In genomic region chr14:76154539-76155126, GRCh38 we compare ENCODE assay signal across 13 cellular contexts. TPM values are rescaled to one million over a fixed set of nuclear protein-coding genes. Genes with fewer than 3 reads are reported as not detected.
A peak's percentile ranks its signal among the peaks of the same experiment; 100 is the strongest.
DNase-seq lines count a peak whose midpoint lies in the region; ATAC-seq, FAIRE-seq and TF ChIP-seq lines count a peak whose summit lies in the region.
"Had no signal": no experiment of that assay in that cellular context is flagged by ENCODE, and none has a peak within 500 bp of the region (broad histone marks: within the 10 kb centered on the region; RNA-seq: fewer than 3 reads in every experiment).

No MANE protein-coding gene starts in this region.

- H3K36me3 Mint-ChIP-seq in activated T-cell treated with anti-CD3 and anti-CD28 coated beads, Interleukin-2, amount 50 U/mL, for 24 hours (ENCODE audit: low read depth), result peaks cover 76% of the 10 kb centered on the region
- peaks cover 75% of the 10 kb centered on the region for H3K36me3 Mint-ChIP-seq in stimulated activated effector memory CD8-positive, alpha-beta T cell treated with anti-CD3 and anti-CD28 coated beads, Interleukin-12 subunit alpha, Interleukin-12 subunit beta, amount 100 ng/mL, for 72 hours

- no peak overlapping the region for H2AFZ ChIP-seq in endothelial cell of umbilical vein (ENCODE audit: low read depth, low read length)

- H3K9ac ChIP-seq in SK-N-MC (ENCODE audit: insufficient read length), result peak overlapping the region; percentile 12
- H3K9ac ChIP-seq in endothelial cell of umbilical vein (replicated peaks; ENCODE audit: extremely low read depth, insufficient read depth, low read length), result no peak overlapping the region

- DNase-seq in activated T-cell treated with anti-CD3 and anti-CD28 coated beads, Interleukin-2, amount 50 U/mL, for 24 hours, result no peak
- DNase-seq in activated T-cell treated with anti-CD3 and anti-CD28 coated beads for 4 hours, result no peak
- DNase-seq in SK-N-MC (ENCODE audit: low read depth, low spot score), result no peak
- no peak for DNase-seq in endothelial cell of umbilical vein (ENCODE audit: low read depth, low spot score)
- DNase-seq in stimulated activated effector memory CD8-positive, alpha-beta T cell treated with anti-CD3 and anti-CD28 coated beads, Interleukin-12 subunit alpha, Interleukin-12 subunit beta, amount 100 ng/mL, for 72 hours (ENCODE audit: low spot score in 2 of 2), result no peak
- no peak for DNase-seq in OCI-M2 (lab: John Stamatoyannopoulos, UW; ENCODE audit: unreplicated experiment)
- DNase-seq in HCEC 1CT, result no peak
- no peak for DNase-seq in GM13976 (ENCODE audit: low spot score)
- DNase-seq: activated CD4-positive, CD25-positive, alpha-beta regulatory T cell treated with anti-CD3 and anti-CD28 coated beads, Interleukin-2, amount 50 U/mL, for 72 hours; NCI-H2171 treated with DMSO at 0.1 percent for 48 hours; stimulated activated CD4-positive, alpha-beta T cell treated with anti-CD3 and anti-CD28 coated beads, Interleukin-4, amount 100 ng/mL, for 24 hours had no signal

- peak overlapping the region; percentile 67 for H3K4me2 ChIP-seq in endothelial cell of umbilical vein (ENCODE audit: insufficient read depth, low read length)

- H3K27ac ChIP-seq in SK-N-MC (no peak overlapping the region), endothelial cell of umbilical vein (ENCODE audit: insufficient read depth, low read depth, low read length) (no peak overlapping the region)

- no peaks in the 10 kb centered on the region for H3K9me3 ChIP-seq in SK-N-MC (ENCODE audit: low read depth, low read length)
- H3K9me3 ChIP-seq in endothelial cell of umbilical vein (replicated peaks; ENCODE audit: control insufficient read depth, insufficient read depth, low read length), result no peaks in the 10 kb centered on the region

- FAIRE-seq in endothelial cell of umbilical vein (lab: Jason Lieb, UNC), result no peak

- TF ChIP-seq POLR2A in endothelial cell of umbilical vein (IDR thresholded peaks at IDR 0.05; ENCODE audit: low read depth, low read length), result no peak

- peak overlapping the region; percentile 48 for H3K4me3 ChIP-seq in SK-N-MC
- no peak overlapping the region for H3K4me3 ChIP-seq in endothelial cell of umbilical vein (replicated peaks in 1 of 3; ENCODE audit: insufficient read depth in 1 of 3, low read depth in 1 of 3, low read length in 3 of 3)
- H3K4me3 ChIP-seq: HAP-1 had no signal

- ATAC-seq in stimulated activated effector memory CD8-positive, alpha-beta T cell treated with anti-CD3 and anti-CD28 coated beads, Interleukin-12 subunit alpha, Interleukin-12 subunit beta, amount 100 ng/mL, for 72 hours, result no peak
- ATAC-seq: activated naive CD4-positive, alpha-beta T cell treated with anti-CD3 and anti-CD28 coated beads, Interleukin-2, amount 50 U/mL, for 72 hours had no signal

- dilution Hi-C loops in endothelial cell of umbilical vein (cut with MboI; ENCODE audit: extremely low pct_ligation_motif_present, low sequenced_read_pairs), result no loop called here

- intact Hi-C loops in endothelial cell of umbilical vein (cut with micrococcal nuclease), result loop anchor here (5.0 kb wide), 2 partner anchors 167 to 492 kb away; partner anchors contain the start of genes ERG28, IFT43 and TTLL5

- no peaks in the 10 kb centered on the region for H3K9me1 ChIP-seq in endothelial cell of umbilical vein (replicated peaks; ENCODE audit: control insufficient read depth, extremely low read depth, insufficient read depth, low read length)

- CTCF ChIA-PET in endothelial cell of umbilical vein (lab: Charles Lee), result no interaction called here

- peaks cover 71% of the 10 kb centered on the region for H3K79me2 ChIP-seq in endothelial cell of umbilical vein (ENCODE audit: control insufficient read depth, insufficient read depth, low read length)

- peaks cover 2% of the 10 kb centered on the region for H4K20me1 ChIP-seq in endothelial cell of umbilical vein (replicated peaks; ENCODE audit: control insufficient read depth, extremely low read depth, insufficient read depth, low read length)

- H3K36me3 ChIP-seq in SK-N-MC (ENCODE audit: insufficient read depth, low read length), result peaks cover 47% of the 10 kb centered on the region
- peaks cover 6 to 10% of the 10 kb centered on the region in 2 experiments for H3K36me3 ChIP-seq in endothelial cell of umbilical vein (ENCODE audit: control insufficient read depth in 2 of 2, extremely low read depth in 1 of 2, insufficient read depth in 2 of 2, low read length in 2 of 2)

- H3K4me3 Mint-ChIP-seq in activated T-cell treated with anti-CD3 and anti-CD28 coated beads, Interleukin-2, amount 50 U/mL, for 24 hours, result peak overlapping the region; percentile 98
- peak overlapping the region; percentile 98 for H3K4me3 Mint-ChIP-seq in stimulated activated effector memory CD8-positive, alpha-beta T cell treated with anti-CD3 and anti-CD28 coated beads, Interleukin-12 subunit alpha, Interleukin-12 subunit beta, amount 100 ng/mL, for 72 hours

- POLR2A ChIA-PET in endothelial cell of umbilical vein (lab: Charles Lee), result no interaction called here

- no peaks in the 10 kb centered on the region for H3K27me3 Mint-ChIP-seq in activated T-cell treated with anti-CD3 and anti-CD28 coated beads, Interleukin-2, amount 50 U/mL, for 24 hours

- H3K27ac Mint-ChIP-seq in activated T-cell treated with anti-CD3 and anti-CD28 coated beads, Interleukin-2, amount 50 U/mL, for 24 hours, result no peak overlapping the region
- no peak overlapping the region for H3K27ac Mint-ChIP-seq in stimulated activated effector memory CD8-positive, alpha-beta T cell treated with anti-CD3 and anti-CD28 coated beads, Interleukin-12 subunit alpha, Interleukin-12 subunit beta, amount 100 ng/mL, for 72 hours
- H3K27ac Mint-ChIP-seq: activated naive CD4-positive, alpha-beta T cell treated with anti-CD3 and anti-CD28 coated beads, Interleukin-2, amount 50 U/mL, for 72 hours had no signal

- no peaks in the 10 kb centered on the region for H3K27me3 ChIP-seq in endothelial cell of umbilical vein (ENCODE audit: control insufficient read depth in 2 of 2, insufficient read depth in 2 of 2, low read length in 2 of 2)

- H3K9me3 Mint-ChIP-seq in activated T-cell treated with anti-CD3 and anti-CD28 coated beads, Interleukin-2, amount 50 U/mL, for 24 hours, result peaks cover 6% of the 10 kb centered on the region
- H3K9me3 Mint-ChIP-seq in stimulated activated effector memory CD8-positive, alpha-beta T cell treated with anti-CD3 and anti-CD28 coated beads, Interleukin-12 subunit alpha, Interleukin-12 subunit beta, amount 100 ng/mL, for 72 hours, result no peaks in the 10 kb centered on the region

- peaks cover 75% of the 10 kb centered on the region for H3K4me1 Mint-ChIP-seq in activated T-cell treated with anti-CD3 and anti-CD28 coated beads, Interleukin-2, amount 50 U/mL, for 24 hours (ENCODE audit: low read depth)
- peaks cover 76% of the 10 kb centered on the region for H3K4me1 Mint-ChIP-seq in stimulated activated effector memory CD8-positive, alpha-beta T cell treated with anti-CD3 and anti-CD28 coated beads, Interleukin-12 subunit alpha, Interleukin-12 subunit beta, amount 100 ng/mL, for 72 hours

- in situ Hi-C loops in GM13976 (cut with MboI; ENCODE audit: low sequenced_read_pairs, unreplicated experiment), result no loop called here

- no TSS peak for BruUV-seq in endothelial cell of umbilical vein (replicated peaks; lab: Mats Ljungman, UMichigan)

- no peak for TF ChIP-seq CTCF in endothelial cell of umbilical vein (IDR thresholded peaks at IDR 0.05; ENCODE audit: extremely low read depth in 1 of 2, insufficient read depth in 1 of 2, low read depth in 1 of 2, low read length in 2 of 2)
- no peak for TF ChIP-seq CTCF in GM13976 (IDR thresholded peaks at IDR 0.05; ENCODE audit: borderline replicate concordance, control extremely low read depth, extremely low read depth, insufficient read depth, missing control alignments)

- H3K4me1 ChIP-seq in endothelial cell of umbilical vein (ENCODE audit: control insufficient read depth, extremely low read depth, insufficient read depth, low read length), result peaks cover 36% of the 10 kb centered on the region

TF ChIP-seq in endothelial cell of umbilical vein, 7 proteins besides CTCF, POLR2A, EP300 and RAD21:
- TF ChIP-seq POLR2AphosphoS5 (IDR thresholded peaks at IDR 0.05; ENCODE audit: insufficient read depth, low read depth, low read length), result no peak
- TF ChIP-seq EZH2 (IDR thresholded peaks at IDR 0.05; ENCODE audit: borderline replicate concordance, low read depth, low read length, severe bottlenecking), result no peak
- TF ChIP-seq FOS (IDR thresholded peaks at IDR 0.05; ENCODE audit: borderline replicate concordance, insufficient read depth, low read length), result no peak
- no peak for TF ChIP-seq MYC (IDR thresholded peaks at IDR 0.05; ENCODE audit: low read depth, low read length)

RNA-seq across cellular contexts. Expression of gene GPATCH2L, which starts 2.9 kb away (rescaled TPM):
- 40.0 and 47.4 TPM in 2 replicates for total RNA-seq in endothelial cell of umbilical vein
- polyA plus RNA-seq in endothelial cell of umbilical vein, result 18.1 and 23.3 TPM in 2 replicates
- 14.3 and 14.9 TPM in 2 replicates for polyA plus RNA-seq in endothelial cell of umbilical vein (2011; cell fraction: cytosol; rRNA removed)
- 51.8 and 70.6 TPM in 2 replicates for polyA plus RNA-seq in endothelial cell of umbilical vein (2011; cell fraction: nucleus; rRNA removed)
- polyA plus RNA-seq in endothelial cell of umbilical vein (2012), result 19.0 and 22.3 TPM in 2 replicates
- polyA minus RNA-seq in endothelial cell of umbilical vein, result 76.1 and 85.2 TPM in 2 replicates
- 9.9 TPM for polyA minus RNA-seq in endothelial cell of umbilical vein (2011; cell fraction: cytosol; rRNA and poly(A)+ RNA removed)
- polyA minus RNA-seq in endothelial cell of umbilical vein (2011; cell fraction: nucleus; rRNA and poly(A)+ RNA removed), result 90.7 and 119 TPM in 2 replicates
